In the genomic region with DNA sequence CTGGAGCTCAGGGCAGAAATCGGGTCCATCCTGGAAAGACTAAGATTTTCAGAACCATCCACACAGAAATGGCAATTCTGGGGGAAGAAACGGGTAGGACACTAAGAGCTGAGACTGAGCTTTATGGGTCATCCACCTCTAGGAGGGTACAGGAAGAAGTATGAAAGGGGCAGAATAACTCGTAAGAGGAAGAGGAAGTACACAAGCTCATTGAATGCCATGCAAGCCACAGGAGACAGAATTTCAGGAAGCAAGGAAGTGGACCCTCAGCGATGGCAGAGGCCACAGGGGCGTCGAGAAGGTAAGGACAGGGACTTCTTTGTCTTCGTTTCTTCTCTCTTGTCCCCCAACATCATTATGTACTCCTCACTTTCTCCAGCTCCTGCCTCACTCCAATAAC, we compare ENCODE assay signal across 22 cellular contexts.
DNase-seq lines count a peak whose midpoint lies in the region; ATAC-seq and TF ChIP-seq lines count a peak whose summit lies in the region.
"Had no signal": no experiment of that assay in that cellular context is flagged by ENCODE, and none has a peak within 500 bp of the region (broad histone marks: within the 10 kb centered on the region; RNA-seq: fewer than 3 reads in every experiment).

No MANE protein-coding gene starts in this region.

- H3K36me3 Mint-ChIP-seq in CD14-positive monocyte (peaks cover 9 to 20% of the 10 kb centered on the region in 2 donors), T-helper 17 cell (ENCODE audit: low read depth) (peaks cover 6% of the 10 kb centered on the region), naive B cell (peaks cover 5 to 38% of the 10 kb centered on the region in 2 donors)
- H3K36me3 Mint-ChIP-seq in activated CD4-positive, alpha-beta memory T cell treated with anti-CD3 and anti-CD28 coated beads, Interleukin-2, amount 10 ng/mL, durations not matched to agents 7 days and 5 days (ENCODE audit: low read depth) = peaks cover 35% of the 10 kb centered on the region

- CTCF ChIA-PET in activated CD4-positive, alpha-beta memory T cell treated with anti-CD3 and anti-CD28 coated beads, Interleukin-2, amount 10 ng/mL, durations not matched to agents 7 days and 5 days (lab: Charles Lee) = interaction anchor here (0.9 to 2.1 kb wide), 3 partner anchors 13 to 170 kb away, joined by 3 to 6 read pairs (median 5); partner anchors contain the start of gene MAML2

- TF ChIP-seq CTCF in CD14-positive monocyte (IDR thresholded peaks at IDR 0.05) (no peak), DND-41 (IDR thresholded peaks at IDR 0.05; ENCODE audit: borderline replicate concordance, extremely low read depth, low read length, poor library complexity, severe bottlenecking) (no peak), lower lobe of right lung (IDR thresholded peaks at IDR 0.05) (no peak)

- H3K9ac ChIP-seq in DND-41 (ENCODE audit: low read depth, low read length) = no peak overlapping the region
- H3K9ac ChIP-seq: parathyroid adenoma had no signal

- H3K27me3 ChIP-seq in DND-41 (ENCODE audit: insufficient read depth, low read length, poor library complexity) (no peaks in the 10 kb centered on the region), lower lobe of right lung (ENCODE audit: low read depth) (no peaks in the 10 kb centered on the region)
- H3K27me3 ChIP-seq: dorsolateral prefrontal cortex, stomach had no signal

- H3K36me3 ChIP-seq in DND-41 (ENCODE audit: insufficient read depth, low read length) (no peaks in the 10 kb centered on the region), lower lobe of right lung (no peaks in the 10 kb centered on the region)
- H3K36me3 ChIP-seq: stomach had no signal

- H3K27me3 Mint-ChIP-seq in CD14-positive monocyte (ENCODE audit: low read depth in 3 of 3) = peaks cover 0 to 4% (median 3%) of the 10 kb centered on the region in 3 donors
- H3K27me3 Mint-ChIP-seq in T-helper 17 cell = no peaks in the 10 kb centered on the region
- no peaks in the 10 kb centered on the region for H3K27me3 Mint-ChIP-seq in naive B cell
- H3K27me3 Mint-ChIP-seq in activated CD4-positive, alpha-beta memory T cell treated with anti-CD3 and anti-CD28 coated beads, Interleukin-2, amount 10 ng/mL, durations not matched to agents 7 days and 5 days = no peaks in the 10 kb centered on the region

- no peak overlapping the region for H2AFZ ChIP-seq in DND-41 (ENCODE audit: low read depth, low read length)
- H2AFZ ChIP-seq: parathyroid adenoma had no signal

- no peak overlapping the region for H3K27ac ChIP-seq in DND-41 (ENCODE audit: low read length)
- H3K27ac ChIP-seq in lower lobe of right lung = no peak overlapping the region
- H3K27ac ChIP-seq: dorsolateral prefrontal cortex, parathyroid adenoma, stomach had no signal

- H3K27ac Mint-ChIP-seq in CD14-positive monocyte = peak overlapping the region; percentile 20 to 89 (median 62)
- H3K27ac Mint-ChIP-seq in T-helper 17 cell = peak overlapping the region; percentile 14
- H3K27ac Mint-ChIP-seq in naive B cell = peak overlapping the region in 4 of 6 donors; percentile 2 to 85 (median 48)
- no peak overlapping the region for H3K27ac Mint-ChIP-seq in activated CD4-positive, alpha-beta memory T cell treated with anti-CD3 and anti-CD28 coated beads, Interleukin-2, amount 10 ng/mL, durations not matched to agents 7 days and 5 days

- H3K4me1 Mint-ChIP-seq in CD14-positive monocyte (peaks cover 28% of the 10 kb centered on the region), T-helper 17 cell (peaks cover 35% of the 10 kb centered on the region), naive B cell (peaks cover 14 to 36% (median 33%) of the 10 kb centered on the region in 3 donors)
- H3K4me1 Mint-ChIP-seq in activated CD4-positive, alpha-beta memory T cell treated with anti-CD3 and anti-CD28 coated beads, Interleukin-2, amount 10 ng/mL, durations not matched to agents 7 days and 5 days = peaks cover 40% of the 10 kb centered on the region

- no peaks in the 10 kb centered on the region for H4K20me1 ChIP-seq in DND-41 (ENCODE audit: insufficient read depth, low read length)

- peak; percentile 50 for DNase-seq in CD14-positive monocyte (ENCODE audit: low spot score)
- no peak for DNase-seq in DND-41
- DNase-seq in T-helper 17 cell = no peak
- DNase-seq in naive B cell = no peak
- no peak for DNase-seq in COLO668 (lab: John Stamatoyannopoulos, UW; ENCODE audit: unreplicated experiment)
- DNase-seq in lower lobe of right lung = no peak
- DNase-seq in activated CD4-positive, alpha-beta memory T cell treated with anti-CD3 and anti-CD28 coated beads, Interleukin-2, amount 10 ng/mL, durations not matched to agents 7 days and 5 days = no peak
- DNase-seq: activated CD4-positive, alpha-beta T cell treated with anti-CD3 and anti-CD28 coated beads, Interleukin-2, amount 50 U/mL, for 4 hours; activated effector memory CD4-positive, alpha-beta T cell treated with Interleukin-2 at 50 U/mL for 16 hours; dorsolateral prefrontal cortex; H9; Karpas-422; kidney; midbrain; NCI-H187; NCI-H526; stomach; T-helper 1 cell had no signal

- no peak overlapping the region for H3K4me3 ChIP-seq in DND-41 (ENCODE audit: low read depth in 1 of 2, low read length in 2 of 2)
- no peak overlapping the region for H3K4me3 ChIP-seq in lower lobe of right lung
- H3K4me3 ChIP-seq: dorsolateral prefrontal cortex, skin epidermis, stomach had no signal

- no peaks in the 10 kb centered on the region for H3K9me3 ChIP-seq in DND-41 (ENCODE audit: insufficient read depth, low read length, severe bottlenecking)
- H3K9me3 ChIP-seq in T-helper 17 cell (ENCODE audit: control insufficient read depth, low read length, poor library complexity, severe bottlenecking) = no peaks in the 10 kb centered on the region
- H3K9me3 ChIP-seq in lower lobe of right lung = no peaks in the 10 kb centered on the region
- H3K9me3 ChIP-seq: stomach had no signal

- H3K4me3 Mint-ChIP-seq in CD14-positive monocyte (peak overlapping the region in 1 of 2 donors; percentile 54), T-helper 17 cell (no peak overlapping the region), naive B cell (peak overlapping the region in 2 of 8 donors; percentile 45 to 61)
- H3K4me3 Mint-ChIP-seq in activated CD4-positive, alpha-beta memory T cell treated with anti-CD3 and anti-CD28 coated beads, Interleukin-2, amount 10 ng/mL, durations not matched to agents 7 days and 5 days = no peak overlapping the region
- H3K4me3 Mint-ChIP-seq: H9 had no signal

- ATAC-seq in DND-41 (ENCODE audit: insufficient read depth, low read depth) (0 out of 3 replicates have a peak, but pooled peaks have one; percentile 14), T-helper 17 cell (no peak), naive B cell (ENCODE audit: low read depth in 2 of 2) (peak in 1 of 2 donors; percentile 48), lower lobe of right lung (no peak), HG03045 (IDR thresholded peaks at IDR 0.05; ENCODE audit: unreplicated experiment) (no peak)
- ATAC-seq: Panc1 had no signal

- H3K4me2 ChIP-seq in DND-41 (ENCODE audit: insufficient read depth, low read length) = no peak overlapping the region

- H3K9me3 Mint-ChIP-seq in CD14-positive monocyte (no peaks in the 10 kb centered on the region), naive B cell (no peaks in the 10 kb centered on the region)
- H3K9me3 Mint-ChIP-seq in activated CD4-positive, alpha-beta memory T cell treated with anti-CD3 and anti-CD28 coated beads, Interleukin-2, amount 10 ng/mL, durations not matched to agents 7 days and 5 days = no peaks in the 10 kb centered on the region
- H3K9me3 Mint-ChIP-seq: H9 had no signal

- POLR2A ChIA-PET in activated CD4-positive, alpha-beta memory T cell treated with anti-CD3 and anti-CD28 coated beads, Interleukin-2, amount 10 ng/mL, durations not matched to agents 7 days and 5 days (lab: Charles Lee) = no interaction called here

- H3K4me1 ChIP-seq in DND-41 (ENCODE audit: insufficient read depth, low read length) (peaks cover 4% of the 10 kb centered on the region; the same call in 1 of the 2 replicates), lower lobe of right lung (peaks cover 18% of the 10 kb centered on the region)
- H3K4me1 ChIP-seq: parathyroid adenoma had no signal

- no peaks in the 10 kb centered on the region for H3K79me2 ChIP-seq in DND-41 (ENCODE audit: insufficient read depth, low read length)

- intact Hi-C loops in CD14-positive monocyte (cut with micrococcal nuclease) (no loop called here), lower lobe of right lung (cut with DNase I) (no loop called here)
